Comparison of ENCODE assay signal across 12 cellular contexts in the genomic region with DNA sequence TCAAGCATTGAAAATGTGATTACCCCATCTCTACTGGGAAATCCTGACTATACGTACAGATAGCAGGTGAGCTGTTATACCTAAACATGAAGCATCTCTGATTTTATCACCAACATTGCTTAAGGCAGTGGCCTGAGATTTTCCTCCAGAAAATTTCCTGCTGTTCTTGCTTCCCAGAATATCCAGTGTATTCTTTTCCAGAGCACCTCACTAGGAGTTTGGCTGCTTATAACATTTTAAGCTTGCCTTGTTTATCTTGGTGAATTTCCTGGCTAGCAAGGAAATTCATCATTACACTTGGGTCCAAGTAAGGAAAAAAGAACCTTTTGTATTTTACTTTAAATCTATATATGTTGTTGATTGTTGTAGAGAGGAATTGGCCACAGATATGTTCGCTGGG.
DNase-seq lines count a peak whose midpoint lies in the region; TF ChIP-seq lines count a peak whose summit lies in the region.
"Had no signal": no experiment of that assay in that cellular context is flagged by ENCODE, and none has a peak within 500 bp of the region (broad histone marks: within the 10 kb centered on the region; RNA-seq: fewer than 3 reads in every experiment).

No MANE protein-coding gene starts in this region.

- TF ChIP-seq CTCF in breast epithelium (IDR thresholded peaks at IDR 0.05): no peak
- TF ChIP-seq CTCF in mammary epithelial cell (conservative IDR thresholded peaks at IDR 0.05 in 1 of 2, IDR thresholded peaks at IDR 0.05 in 1 of 2; ENCODE audit: extremely low read depth in 1 of 2, insufficient read depth in 1 of 2, low read depth in 1 of 2, low read length in 2 of 2): no peak
- no peak for TF ChIP-seq CTCF in transverse colon (IDR thresholded peaks at IDR 0.05)

- H3K27ac Mint-ChIP-seq in activated T-cell treated with anti-CD3 and anti-CD28 coated beads, Interleukin-2, amount 50 U/mL, for 24 hours: no peak overlapping the region

- no peaks in the 10 kb centered on the region for H3K9me3 Mint-ChIP-seq in activated T-cell treated with anti-CD3 and anti-CD28 coated beads, Interleukin-2, amount 50 U/mL, for 24 hours
- H3K9me3 Mint-ChIP-seq: activated naive CD8-positive, alpha-beta T cell treated with anti-CD3 and anti-CD28 coated beads, Interleukin-2, amount 10 ng/mL, durations not matched to agents 7 days and 5 days had no signal

- CTCF ChIA-PET in mammary epithelial cell (lab: Charles Lee; ENCODE audit: low non-redundant PET): no interaction called here

- no peaks in the 10 kb centered on the region for H3K4me1 ChIP-seq in breast epithelium
- no peaks in the 10 kb centered on the region for H3K4me1 ChIP-seq in mammary epithelial cell (ENCODE audit: insufficient read depth, low read length)
- H3K4me1 ChIP-seq in mucosa of rectum (ENCODE audit: control insufficient read depth in 2 of 2, insufficient read depth in 2 of 2, low read length in 2 of 2): peaks cover 4 to 7% of the 10 kb centered on the region in 2 donors
- H3K4me1 ChIP-seq in transverse colon: peaks cover 3 to 20% (median 6%) of the 10 kb centered on the region in 4 donors

- dilution Hi-C loops in mammary epithelial cell (cut with HindIII; ENCODE audit: low sequenced_read_pairs): no loop called here

- H3K9ac ChIP-seq in mammary epithelial cell (ENCODE audit: insufficient read depth, low read length): no peak overlapping the region
- H3K9ac ChIP-seq in mucosa of rectum (ENCODE audit: low read depth in 1 of 2, low read length in 2 of 2): no peak overlapping the region

- H3K36me3 ChIP-seq in breast epithelium: no peaks in the 10 kb centered on the region
- H3K36me3 ChIP-seq in mammary epithelial cell (ENCODE audit: insufficient read depth, low read length): no peaks in the 10 kb centered on the region
- H3K36me3 ChIP-seq in mucosa of rectum (ENCODE audit: control insufficient read depth in 2 of 2, insufficient read depth in 2 of 2, low read length in 2 of 2): no peaks in the 10 kb centered on the region
- no peaks in the 10 kb centered on the region for H3K36me3 ChIP-seq in transverse colon

- no peaks in the 10 kb centered on the region for H4K20me1 ChIP-seq in mammary epithelial cell (ENCODE audit: insufficient read depth, low read length)

- no peaks in the 10 kb centered on the region for H3K9me3 ChIP-seq in breast epithelium
- H3K9me3 ChIP-seq in mammary epithelial cell (replicated peaks; ENCODE audit: insufficient read depth, low read length): no peaks in the 10 kb centered on the region
- no peaks in the 10 kb centered on the region for H3K9me3 ChIP-seq in mucosa of rectum (ENCODE audit: control insufficient read depth in 2 of 2, low read length in 2 of 2)
- H3K9me3 ChIP-seq in transverse colon: no peaks in the 10 kb centered on the region

- peaks cover 9% of the 10 kb centered on the region for H3K27me3 Mint-ChIP-seq in activated T-cell treated with anti-CD3 and anti-CD28 coated beads, Interleukin-2, amount 50 U/mL, for 24 hours
- H3K27me3 Mint-ChIP-seq: activated naive CD8-positive, alpha-beta T cell treated with anti-CD3 and anti-CD28 coated beads, Interleukin-2, amount 10 ng/mL, durations not matched to agents 7 days and 5 days had no signal

- no peak overlapping the region for H3K4me3 ChIP-seq in breast epithelium
- no peak overlapping the region for H3K4me3 ChIP-seq in mammary epithelial cell (replicated peaks in 1 of 3; ENCODE audit: insufficient read depth in 1 of 3, low read depth in 2 of 3, low read length in 3 of 3)
- H3K4me3 ChIP-seq in mucosa of rectum (ENCODE audit: low read length in 2 of 2): no peak overlapping the region
- no peak overlapping the region for H3K4me3 ChIP-seq in transverse colon

- H3K27me3 ChIP-seq in breast epithelium (peaks cover 0 to 29% of the 10 kb centered on the region in 2 donors), mammary epithelial cell (ENCODE audit: insufficient read depth, low read length) (no peaks in the 10 kb centered on the region), mucosa of rectum (ENCODE audit: control insufficient read depth in 2 of 2, insufficient read depth in 2 of 2, low read length in 2 of 2) (peaks cover 0 to 3% of the 10 kb centered on the region in 2 donors), transverse colon (no peaks in the 10 kb centered on the region)

- no peak overlapping the region for H3K4me3 Mint-ChIP-seq in activated T-cell treated with anti-CD3 and anti-CD28 coated beads, Interleukin-2, amount 50 U/mL, for 24 hours
- H3K4me3 Mint-ChIP-seq: endodermal cell had no signal

- no peak overlapping the region for H2AFZ ChIP-seq in mammary epithelial cell (ENCODE audit: low read depth, low read length)

- no TSS peak for BruUV-seq in mammary epithelial cell (replicated peaks; lab: Mats Ljungman, UMichigan)

- DNase-seq in breast epithelium (ENCODE audit: low spot score in 2 of 2) (no peak), mammary epithelial cell (no peak), caudate nucleus (lab: John Stamatoyannopoulos, UW) (no peak), transverse colon (no peak), DMS79 (lab: John Stamatoyannopoulos, UW) (no peak), NK-92 (lab: John Stamatoyannopoulos, UW; ENCODE audit: unreplicated experiment) (no peak)
- no peak for DNase-seq in activated T-cell treated with anti-CD3 and anti-CD28 coated beads, Interleukin-2, amount 50 U/mL, for 24 hours
- DNase-seq: activated naive CD8-positive, alpha-beta T cell treated with anti-CD3 and anti-CD28 coated beads, Interleukin-2, amount 10 ng/mL, durations not matched to agents 7 days and 5 days; Karpas-422; OCI-M1 had no signal

- no peaks in the 10 kb centered on the region for H3K79me2 ChIP-seq in mammary epithelial cell (ENCODE audit: insufficient read depth, low read length)

- in situ Hi-C loops in mammary epithelial cell (cut with MboI; ENCODE audit: low sequenced_read_pairs in 2 of 2) (no loop called here), transverse colon (cut with MboI; ENCODE audit: low pct_ligation_motif_present in 1 of 4, low pct_unique_long_range_greater_than_20kb in 1 of 4, low sequenced_read_pairs in 3 of 4) (no loop called here)

- intact Hi-C loops in breast epithelium (cut with DNase I; ENCODE audit: low total_unique reads) (no loop called here), mammary epithelial cell (cut with micrococcal nuclease) (no loop called here), transverse colon (cut with DNase I; ENCODE audit: low total_unique reads) (no loop called here)

- 32% methylated on average over 2 of the region's 2 CpGs for WGBS in mammary epithelial cell (ENCODE audit: low coverage, missing lambda C conversion rate)
- WGBS in transverse colon (ENCODE audit: low coverage in 1 of 2), 2 donors: 20 to 54% methylated on average over 1 to 2 of the region's 2 CpGs

- H3K4me1 Mint-ChIP-seq in activated T-cell treated with anti-CD3 and anti-CD28 coated beads, Interleukin-2, amount 50 U/mL, for 24 hours (ENCODE audit: low read depth): peaks cover 42% of the 10 kb centered on the region

- H3K36me3 Mint-ChIP-seq in activated T-cell treated with anti-CD3 and anti-CD28 coated beads, Interleukin-2, amount 50 U/mL, for 24 hours (ENCODE audit: low read depth): peaks cover 8% of the 10 kb centered on the region

- TF ChIP-seq POLR2A in breast epithelium (IDR thresholded peaks at IDR 0.05) (no peak), transverse colon (IDR thresholded peaks at IDR 0.05) (no peak)

- peak overlapping the region; percentile 81 to 83 for H3K27ac ChIP-seq in breast epithelium
- no peak overlapping the region for H3K27ac ChIP-seq in mammary epithelial cell (ENCODE audit: insufficient read depth, low read depth, low read length)
- H3K27ac ChIP-seq in caudate nucleus (ENCODE audit: low read depth, low read length): peak overlapping the region; percentile 81
- H3K27ac ChIP-seq in mucosa of rectum (ENCODE audit: low read depth in 2 of 2, low read length in 2 of 2): peak overlapping the region; percentile 70 to 71
- peak overlapping the region; percentile 74 to 86 (median 81) for H3K27ac ChIP-seq in transverse colon

- H3K4me2 ChIP-seq in mammary epithelial cell (ENCODE audit: insufficient read depth, low read depth, low read length): no peak overlapping the region

- no peak for TF ChIP-seq EP300 in transverse colon (IDR thresholded peaks at IDR 0.05; ENCODE audit: low read depth)
